ENCODE assay signal across 14 cellular contexts in the genomic region with DNA sequence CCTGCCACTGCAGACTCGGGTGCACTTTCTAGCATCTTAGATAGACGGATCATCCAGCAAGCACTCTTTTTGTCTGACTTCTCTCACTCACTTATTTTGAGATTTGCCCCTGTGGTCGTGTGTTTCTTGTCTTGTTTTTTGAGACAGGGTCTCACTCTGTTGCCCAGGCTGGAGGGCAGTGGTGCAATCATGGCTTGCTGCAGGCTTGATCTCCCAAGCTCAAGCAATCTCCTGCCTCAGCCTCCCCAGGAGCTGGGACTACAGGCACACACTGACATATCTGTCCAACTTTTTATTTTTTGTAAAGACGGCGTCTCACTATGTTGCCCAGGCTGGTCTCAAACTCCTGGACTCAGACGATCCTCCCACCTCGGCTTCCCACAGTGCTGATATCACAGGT. TPM values are rescaled to one million over a fixed set of nuclear protein-coding genes. Genes with fewer than 3 reads are reported as not detected.
A peak's percentile ranks its signal among the peaks of the same experiment; 100 is the strongest.
DNase-seq lines count a peak whose midpoint lies in the region; ATAC-seq and TF ChIP-seq lines count a peak whose summit lies in the region.
"Had no signal": no experiment of that assay in that cellular context is flagged by ENCODE, and none has a peak within 500 bp of the region (broad histone marks: within the 10 kb centered on the region; RNA-seq: fewer than 3 reads in every experiment).

No MANE protein-coding gene starts in this region.

- no peak for ATAC-seq in activated naive CD4-positive, alpha-beta T cell treated with anti-CD3 and anti-CD28 coated beads, Interleukin-2, amount 50 U/mL, for 72 hours
- ATAC-seq in WTC11 (no peak), psoas muscle (peak in 1 of 4 donors; percentile 4)

- POLR2A ChIA-PET in WTC11 (lab: Charles Lee), result no interaction called here

- no peak overlapping the region for H3K4me3 Mint-ChIP-seq in WTC11
- H3K4me3 Mint-ChIP-seq: CD4-positive, alpha-beta T cell; HFFc6 had no signal

- DNase-seq in activated naive CD4-positive, alpha-beta T cell treated with anti-CD3 and anti-CD28 coated beads, Interleukin-2, amount 50 U/mL, for 72 hours (ENCODE audit: low spot score in 2 of 2), result no peak
- DNase-seq in activated naive CD4-positive, alpha-beta T cell (lab: John Stamatoyannopoulos, UW), result no peak
- DNase-seq in WTC11 (ENCODE audit: low spot score) (no peak), psoas muscle (no peak), nucleus accumbens (lab: John Stamatoyannopoulos, UW) (no peak), coronary artery (ENCODE audit: low spot score) (no peak), hypothalamus (lab: John Stamatoyannopoulos, UW) (no peak)
- DNase-seq: ACHN; Calu3; CD4-positive, alpha-beta T cell; DMS 273 treated with DMSO at 0.1 percent for 48 hours; HFFc6 had no signal

- H3K27ac Mint-ChIP-seq in activated naive CD4-positive, alpha-beta T cell treated with anti-CD3 and anti-CD28 coated beads, Interleukin-2, amount 50 U/mL, for 72 hours, result peak overlapping the region; percentile 1 to 52
- no peak overlapping the region for H3K27ac Mint-ChIP-seq in WTC11
- H3K27ac Mint-ChIP-seq: CD4-positive, alpha-beta T cell; HFFc6 had no signal

- H3K4me3 ChIP-seq in psoas muscle (no peak overlapping the region), coronary artery (no peak overlapping the region)
- H3K4me3 ChIP-seq: BLaER1 treated with 17β-estradiol and CSF1 and Interleukin-3, amounts not matched to agents 10 nM and 100 nM; HAP-1 had no signal

- no peaks in the 10 kb centered on the region for H3K27me3 ChIP-seq in psoas muscle (ENCODE audit: insufficient read depth in 3 of 3, low read length in 2 of 3)
- H3K27me3 ChIP-seq: BLaER1 treated with 17β-estradiol and CSF1 and Interleukin-3, amounts not matched to agents 10 nM and 100 nM had no signal

- CTCF ChIA-PET in WTC11 (lab: Charles Lee), result interaction anchor here (1.0 to 1.8 kb wide), 2 partner anchors 68 to 71 kb away, joined by 3 to 7 read pairs; no protein-coding TSS in a partner anchor

- TF ChIP-seq CTCF in WTC11 (IDR thresholded peaks at IDR 0.05) (no peak), psoas muscle (IDR thresholded peaks at IDR 0.05) (no peak), coronary artery (IDR thresholded peaks at IDR 0.05) (no peak)

- no peaks in the 10 kb centered on the region for H3K9me3 Mint-ChIP-seq in activated naive CD4-positive, alpha-beta T cell treated with anti-CD3 and anti-CD28 coated beads, Interleukin-2, amount 50 U/mL, for 72 hours
- H3K9me3 Mint-ChIP-seq in WTC11, result no peaks in the 10 kb centered on the region
- H3K9me3 Mint-ChIP-seq: CD4-positive, alpha-beta T cell; HFFc6 had no signal

- peak overlapping the region; percentile 61 for H3K27ac ChIP-seq in psoas muscle
- no peak overlapping the region for H3K27ac ChIP-seq in coronary artery
- H3K27ac ChIP-seq: BLaER1 treated with 17β-estradiol and CSF1 and Interleukin-3, amounts not matched to agents 10 nM and 100 nM had no signal

- no peaks in the 10 kb centered on the region for H3K27me3 Mint-ChIP-seq in WTC11 (ENCODE audit: low read depth)
- H3K27me3 Mint-ChIP-seq: CD4-positive, alpha-beta T cell had no signal

- H3K9me3 ChIP-seq in psoas muscle, result no peaks in the 10 kb centered on the region
- H3K9me3 ChIP-seq: BLaER1 treated with 17β-estradiol and CSF1 and Interleukin-3, amounts not matched to agents 10 nM and 100 nM; HAP-1 had no signal

- H3K4me1 Mint-ChIP-seq in WTC11, result no peaks in the 10 kb centered on the region

- H3K36me3 Mint-ChIP-seq in activated naive CD4-positive, alpha-beta T cell treated with anti-CD3 and anti-CD28 coated beads, Interleukin-2, amount 50 U/mL, for 72 hours, result no peaks in the 10 kb centered on the region
- peaks cover 44% of the 10 kb centered on the region for H3K36me3 Mint-ChIP-seq in WTC11

- intact Hi-C loops in psoas muscle (cut with DNase I), result no loop called here

- 52 to 79% (median 57%) methylated on average over 7 of the region's 7 CpGs for WGBS in psoas muscle, 3 donors

- peaks cover 23% of the 10 kb centered on the region for H3K4me1 ChIP-seq in psoas muscle
- H3K4me1 ChIP-seq: HAP-1 had no signal

- peaks cover 5 to 94% of the 10 kb centered on the region in 2 donors for H3K36me3 ChIP-seq in psoas muscle (ENCODE audit: insufficient read depth in 1 of 2, low read depth in 1 of 2)

TF ChIP-seq in WTC11, 78 proteins besides CTCF, POLR2A, EP300 and RAD21:
- peak; percentile 60 for TF ChIP-seq ZNF121 (CRISPR knock-in tag; IDR thresholded peaks at IDR 0.05)
- TF ChIP-seq CREM (CRISPR knock-in tag; IDR thresholded peaks at IDR 0.05), result no peak

RNA-seq across cellular contexts. Expression of gene FGFR3, which starts 26.7 kb away (rescaled TPM):
- under 1 TPM in 1 of 2 donors, not detected in 1; 0.12 TPM for total RNA-seq in activated naive CD4-positive, alpha-beta T cell treated with anti-CD3 and anti-CD28 coated beads, Interleukin-2, amount 50 U/mL, for 72 hours
- total RNA-seq in WTC11 (2021), result 18.2 to 19.9 TPM (median 19.7 TPM) in 3 replicates
- total RNA-seq in psoas muscle, result 1 to 10 TPM in 1 of 4 donors, under 1 TPM in 3; 0.17 to 1.1 (median 0.47) TPM
- under 1 TPM; 0.29 to 0.57 (median 0.30) TPM for polyA plus RNA-seq in psoas muscle

RNA-seq across cellular contexts. Expression of gene LETM1, which starts 36.1 kb away (rescaled TPM):
- 10 to 100 TPM; 28.3 to 45.2 TPM for total RNA-seq in activated naive CD4-positive, alpha-beta T cell treated with anti-CD3 and anti-CD28 coated beads, Interleukin-2, amount 50 U/mL, for 72 hours
- total RNA-seq in WTC11 (2021), result 45.0 to 66.7 TPM (median 47.7 TPM) in 3 replicates
- 10 to 100 TPM; 26.8 to 50.3 (median 40.1) TPM for total RNA-seq in psoas muscle
- 10 to 100 TPM; 14.1 to 26.1 (median 25.1) TPM for polyA plus RNA-seq in psoas muscle

RNA-seq across cellular contexts. Expression of gene NSD2, which starts 51.4 kb away (rescaled TPM):
- 100 to 1,000 TPM; 233 to 254 TPM for total RNA-seq in activated naive CD4-positive, alpha-beta T cell treated with anti-CD3 and anti-CD28 coated beads, Interleukin-2, amount 50 U/mL, for 72 hours
- total RNA-seq in WTC11 (2021) (113 to 128 TPM (median 119 TPM) in 3 replicates), psoas muscle (10 to 100 TPM; 21.2 to 36.0 (median 25.2) TPM)
- 10 to 100 TPM in 1 of 3 donors, 1 to 10 TPM in 2; 5.6 to 19.2 (median 6.7) TPM for polyA plus RNA-seq in psoas muscle
